In genomic region chr16:88560722-88561484, GRCh38 we compare ENCODE assay signal across 1 cellular context.
TF ChIP-seq lines count a peak whose summit lies in the region.

No MANE protein-coding gene starts in this region.

TF ChIP-seq in HepG2, 621 proteins besides CTCF, POLR2A, EP300 and RAD21 (continued from another document and continues in another):
- peak; percentile 90; the same call in 1 of the 2 replicates for TF ChIP-seq ZBTB4 (CRISPR knock-in tag; IDR thresholded peaks at IDR 0.05; ENCODE audit: borderline replicate concordance)
- TF ChIP-seq ZFP37 (CRISPR knock-in tag; IDR thresholded peaks at IDR 0.05; ENCODE audit: borderline replicate concordance) = peak; percentile 100
- peak; percentile 99 for TF ChIP-seq IRX3 (CRISPR knock-in tag; IDR thresholded peaks at IDR 0.05; ENCODE audit: borderline replicate concordance, low read depth)
- peak; percentile 93 for TF ChIP-seq ZKSCAN5 (CRISPR knock-in tag; IDR thresholded peaks at IDR 0.05)
- peak; percentile 97 for TF ChIP-seq ZNF883 (CRISPR knock-in tag; IDR thresholded peaks at IDR 0.05; ENCODE audit: not compliant biosample characterization)
- TF ChIP-seq ZNF589 (CRISPR knock-in tag; conservative IDR thresholded peaks at IDR 0.05) = peak; percentile 100
- peak; percentile 100 for TF ChIP-seq ZNF414 (CRISPR knock-in tag; IDR thresholded peaks at IDR 0.05)
- TF ChIP-seq ETV6 (CRISPR knock-in tag; conservative IDR thresholded peaks at IDR 0.05) = peak; percentile 100
- peak; percentile 96 for TF ChIP-seq ZSCAN5A (CRISPR knock-in tag; IDR thresholded peaks at IDR 0.05; ENCODE audit: borderline replicate concordance)
- TF ChIP-seq HNRNPL (IDR thresholded peaks at IDR 0.05; ENCODE audit: low read depth, low read length) = no peak
- TF ChIP-seq SRY (CRISPR knock-in tag; IDR thresholded peaks at IDR 0.05) = peak; percentile 100
- TF ChIP-seq ZNF12 (CRISPR knock-in tag; IDR thresholded peaks at IDR 0.05) = peak; percentile 98
- TF ChIP-seq GTF3A (CRISPR knock-in tag; conservative IDR thresholded peaks at IDR 0.05) = 0 out of 2 replicates have a peak, but pooled peaks have one; percentile 44
- TF ChIP-seq ZFP62 (CRISPR knock-in tag; IDR thresholded peaks at IDR 0.05) = no peak
- TF ChIP-seq JUND (CRISPR knock-in tag; IDR thresholded peaks at IDR 0.05) = peak; percentile 81; the same call in 1 of the 2 replicates
- no peak for TF ChIP-seq BRD4 (CRISPR knock-in tag; IDR thresholded peaks at IDR 0.05)
- TF ChIP-seq TRIM22 (IDR thresholded peaks at IDR 0.05) = no peak
- peak; percentile 98 for TF ChIP-seq ZNF660 (CRISPR knock-in tag; IDR thresholded peaks at IDR 0.05; ENCODE audit: borderline replicate concordance, low read depth)
- TF ChIP-seq KDM5A (IDR thresholded peaks at IDR 0.05; ENCODE audit: borderline replicate concordance, low read length) = no peak
- TF ChIP-seq ZSCAN12 (CRISPR knock-in tag; IDR thresholded peaks at IDR 0.05) = peak; percentile 100
- TF ChIP-seq DZIP1 (CRISPR knock-in tag; IDR thresholded peaks at IDR 0.05) = peak; percentile 83; the same call in 1 of the 2 replicates
- peak; percentile 88 for TF ChIP-seq PRDM15 (CRISPR knock-in tag; IDR thresholded peaks at IDR 0.05)
- TF ChIP-seq DNMT3B (CRISPR knock-in tag; conservative IDR thresholded peaks at IDR 0.05) = peak; percentile 100
- no peak for TF ChIP-seq CREM (IDR thresholded peaks at IDR 0.05)
- peak; percentile 91 for TF ChIP-seq CREM (CRISPR knock-in tag; IDR thresholded peaks at IDR 0.05)
- TF ChIP-seq FOSL2 (CRISPR knock-in tag; IDR thresholded peaks at IDR 0.05) = peak; percentile 87
- peak; percentile 99 for TF ChIP-seq ZBTB44 (CRISPR knock-in tag; IDR thresholded peaks at IDR 0.05)
- TF ChIP-seq HDAC2 (CRISPR knock-in tag; IDR thresholded peaks at IDR 0.05) = peak; percentile 96
- peak; percentile 97; the same call in 1 of the 2 replicates for TF ChIP-seq ZBTB3 (CRISPR knock-in tag; IDR thresholded peaks at IDR 0.05; ENCODE audit: borderline replicate concordance, low read depth)
- TF ChIP-seq CENPBD1 (CRISPR knock-in tag; IDR thresholded peaks at IDR 0.05; ENCODE audit: borderline replicate concordance, low read depth) = no peak; the same call in 1 of the 2 replicates
- no peak for TF ChIP-seq FUBP1 (CRISPR knock-in tag; IDR thresholded peaks at IDR 0.05; ENCODE audit: borderline replicate concordance)
- no peak; the same call in 1 of the 2 replicates for TF ChIP-seq GMEB1 (CRISPR knock-in tag; IDR thresholded peaks at IDR 0.05; ENCODE audit: borderline replicate concordance)
- TF ChIP-seq ZFP91 (CRISPR knock-in tag; IDR thresholded peaks at IDR 0.05; ENCODE audit: borderline replicate concordance) = no peak; the same call in 1 of the 2 replicates
- peak; percentile 100 for TF ChIP-seq NKX3-1 (CRISPR knock-in tag; IDR thresholded peaks at IDR 0.05)
- peak; percentile 100; the same call in 1 of the 2 replicates for TF ChIP-seq SP140L (CRISPR knock-in tag; IDR thresholded peaks at IDR 0.05; ENCODE audit: borderline replicate concordance)
- no peak for TF ChIP-seq RBM22 (optimal IDR thresholded peaks at IDR 0.05; ENCODE audit: low read length)
- peak; percentile 76; the same call in 1 of the 2 replicates for TF ChIP-seq ZNF839 (CRISPR knock-in tag; IDR thresholded peaks at IDR 0.05; ENCODE audit: borderline replicate concordance)
